8 cellular contexts compared by ENCODE assay signal in the genomic region with DNA sequence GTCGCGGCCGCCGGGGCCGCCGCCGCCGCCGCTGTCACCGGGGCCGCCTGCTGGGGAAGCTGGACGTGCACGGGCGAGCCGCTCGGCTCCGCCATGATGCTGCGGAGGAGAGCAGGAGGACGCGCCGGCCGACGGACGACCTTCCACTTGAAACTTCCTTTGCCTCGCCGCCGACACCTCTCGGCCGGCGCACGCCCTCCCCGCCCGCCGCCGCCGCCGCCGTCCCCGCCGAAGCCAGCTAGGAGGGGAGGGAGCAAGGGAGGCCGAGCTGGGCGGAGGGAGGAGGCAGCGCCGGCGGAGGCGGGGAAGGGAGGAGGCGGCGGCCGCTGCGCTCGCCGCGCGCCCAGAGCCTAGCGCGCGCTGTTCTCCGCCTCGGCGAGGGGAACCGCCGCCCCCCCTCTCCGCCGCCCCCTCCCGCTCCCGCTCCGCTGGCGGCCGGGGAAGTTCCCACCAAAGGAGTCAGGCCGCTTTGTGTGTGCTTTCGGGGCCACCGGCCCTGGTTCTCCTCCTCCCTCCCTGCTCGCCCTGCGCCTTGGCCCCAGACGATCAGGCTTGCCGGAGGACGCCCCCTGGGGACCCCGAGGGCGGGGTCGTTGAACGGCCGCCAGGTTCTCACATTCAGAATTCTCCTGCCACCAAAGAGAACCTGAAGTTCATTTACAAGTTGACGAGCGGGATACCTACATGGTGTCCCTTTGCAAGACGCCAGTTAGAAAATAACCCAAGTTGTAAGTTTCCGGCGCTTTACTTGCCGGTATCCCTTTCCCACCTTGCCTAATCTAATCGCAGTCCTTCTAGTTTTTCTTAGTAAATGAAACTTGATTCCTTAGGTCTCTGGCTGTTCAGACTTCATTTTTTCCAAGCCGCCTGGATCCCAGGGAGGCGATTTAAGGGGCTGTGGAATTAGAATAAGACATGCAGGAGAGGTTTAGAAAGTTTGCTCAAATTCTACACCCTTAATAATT. TPM values are rescaled to one million over a fixed set of nuclear protein-coding genes. Genes with fewer than 3 reads are reported as not detected.
DNase-seq lines count a peak whose midpoint lies in the region; ATAC-seq, FAIRE-seq and TF ChIP-seq lines count a peak whose summit lies in the region.

A gene (minus strand): TSS at position 255 of the 965 bp plus-strand sequence. CDS start 160 bp downstream, at position 95.

- BruUV-seq in A673 (replicated peaks; lab: Mats Ljungman, UMichigan), result no TSS peak

- H3K9me3 ChIP-seq in A673 (ENCODE audit: low read depth, low read length, poor library complexity, severe bottlenecking), result no peaks in the 10 kb centered on the region
- H3K9me3 ChIP-seq in kidney (ENCODE audit: control insufficient read depth in 1 of 2, low read length in 2 of 2), result no peaks in the 10 kb centered on the region

- 0 out of 2 replicates have a peak, but pooled peaks have one; percentile 20 for TF ChIP-seq CTCF in A673 (conservative IDR thresholded peaks at IDR 0.05; ENCODE audit: low read depth, low read length)
- no peak for TF ChIP-seq CTCF in kidney (IDR thresholded peaks at IDR 0.05; ENCODE audit: borderline replicate concordance, extremely low read depth, insufficient read depth)

- no peak for FAIRE-seq in kidney (lab: Jason Lieb, UNC)

- POLR2A ChIA-PET in A673 (lab: Charles Lee; ENCODE audit: low non-redundant PET), result no interaction called here

- H3K27ac ChIP-seq in A673 (ENCODE audit: low read depth, low read length, poor library complexity, severe bottlenecking), result peak within 1 kb of the TSS; percentile 73
- H3K27ac ChIP-seq in kidney (ENCODE audit: low read depth in 2 of 2, low read length in 2 of 2), result peak within 1 kb of the TSS; percentile 54 to 65

- H3K4me1 ChIP-seq in A673 (ENCODE audit: insufficient read depth, low read length, poor library complexity, severe bottlenecking) (peaks cover 12% of the 10 kb centered on the region), kidney (ENCODE audit: control insufficient read depth in 1 of 2, insufficient read depth in 1 of 2, low read depth in 1 of 2, low read length in 2 of 2) (peaks cover 0 to 3% of the 10 kb centered on the region in 2 donors)

- no peaks in the 10 kb centered on the region for H3K27me3 ChIP-seq in A673 (replicated peaks; ENCODE audit: insufficient read depth, low read depth, low read length, poor library complexity)

- H3K9ac ChIP-seq in kidney (ENCODE audit: low read length in 2 of 2), result peak within 1 kb of the TSS; percentile 26 to 42

- no peaks in the 10 kb centered on the region for H3K36me3 ChIP-seq in A673 (ENCODE audit: insufficient read depth, low read length, poor library complexity, severe bottlenecking)
- H3K36me3 ChIP-seq in kidney (ENCODE audit: control insufficient read depth in 1 of 2, insufficient read depth in 2 of 2, low read length in 2 of 2), result no peaks in the 10 kb centered on the region

- CTCF ChIA-PET in A673 (lab: Charles Lee), result no interaction called here

- peak within 1 kb of the TSS; percentile 81 for H3K4me3 ChIP-seq in A673 (ENCODE audit: low read depth, low read length, poor library complexity, severe bottlenecking)
- peak within 1 kb of the TSS; percentile 55 to 72 for H3K4me3 ChIP-seq in kidney (ENCODE audit: low read length in 2 of 2)

- intact Hi-C loops in A673 (cut with micrococcal nuclease; ENCODE audit: unreplicated experiment), result loop anchor here (5.0 kb wide), 1 partner anchor 110 kb away; no protein-coding TSS in a partner anchor
- intact Hi-C loops in kidney (cut with DNase I), result no loop called here

- DNase-seq in A673 (ENCODE audit: low spot score), result peak; percentile 86
- peak; percentile 70 for DNase-seq in NCI-H226
- DNase-seq in cerebellum (ENCODE audit: low spot score), result peak; percentile 79
- DNase-seq in kidney, result peak; percentile 94
- peak; percentile 85 for DNase-seq in stimulated activated CD4-positive, alpha-beta T cell treated with anti-CD3 and anti-CD28 coated beads, Interleukin-15, amount 100 ng/mL, for 24 hours

- ATAC-seq in GM18858 (IDR thresholded peaks at IDR 0.05; ENCODE audit: unreplicated experiment) (peak; percentile 61), HG03097 (IDR thresholded peaks at IDR 0.05; ENCODE audit: low FRiP score, unreplicated experiment) (peak; percentile 62)
- ATAC-seq in activated CD4-positive, CD25-positive, alpha-beta regulatory T cell treated with anti-CD3 and anti-CD28 coated beads, Interleukin-2, amount 50 U/mL, for 24 hours, result peak; percentile 68

RNA-seq across cellular contexts. Expression of the gene that starts here (rescaled TPM):
- total RNA-seq in A673 (2021) (15.9 and 19.3 TPM in 2 replicates), cerebellum (37.4 TPM), kidney (27.1 TPM)
- 15.9 TPM for polyA plus RNA-seq in kidney (ENCODE audit: insufficient read depth, low read depth, low replicate concordance)

Comparison
In these comparisons a context has a peak if more than half of its experiments do, and no peak if none do; other contexts are left out.
1. Peak in every context shown above with its lines: DNase-seq, ATAC-seq, H3K4me3 ChIP-seq and H3K27ac ChIP-seq.